ENCODE assay signal across 22 cellular contexts in genomic region chr4:180330521-180330920, GRCh38.
"Had no signal": no experiment of that assay in that cellular context is flagged by ENCODE, and none has a peak within 500 bp of the region (broad histone marks: within the 10 kb centered on the region; RNA-seq: fewer than 3 reads in every experiment).

No MANE protein-coding gene starts in this region.

- H3K4me1 ChIP-seq: esophagus squamous epithelium, foreskin keratinocyte, psoas muscle, testis, tibial nerve had no signal

- H3K27me3 Mint-ChIP-seq: naive thymus-derived CD8-positive, alpha-beta T cell; stimulated activated naive B cell treated with anti-CD40 and anti-IgM and Interleukin-4, amounts not matched to agents 10 μg/mL and 1 μg/mL and 100 μg/mL, for 72 hours; stimulated activated naive CD8-positive, alpha-beta T cell treated with anti-CD3 and anti-CD28 coated beads, Interleukin-15, amount 100 ng/mL, for 72 hours had no signal

- H3K36me3 Mint-ChIP-seq: naive thymus-derived CD8-positive, alpha-beta T cell; stimulated activated naive B cell treated with anti-CD40 and anti-IgM and Interleukin-4, amounts not matched to agents 10 μg/mL and 1 μg/mL and 100 μg/mL, for 72 hours had no signal

- H3K27ac Mint-ChIP-seq: naive thymus-derived CD8-positive, alpha-beta T cell; stimulated activated naive B cell treated with anti-CD40 and anti-IgM and Interleukin-4, amounts not matched to agents 10 μg/mL and 1 μg/mL and 100 μg/mL, for 72 hours; stimulated activated naive CD8-positive, alpha-beta T cell treated with anti-CD3 and anti-CD28 coated beads, Interleukin-15, amount 100 ng/mL, for 72 hours had no signal

- H3K27me3 ChIP-seq: dorsolateral prefrontal cortex, esophagus squamous epithelium, foreskin keratinocyte, hepatocyte, neutrophil, testis, tibial nerve had no signal

- DNase-seq: dorsolateral prefrontal cortex; effector memory CD4-positive, alpha-beta T cell; esophagus squamous epithelium; head of caudate nucleus; mammary epithelial cell; mucosa of descending colon; naive thymus-derived CD8-positive, alpha-beta T cell; psoas muscle; stimulated activated CD4-positive, alpha-beta T cell treated with anti-CD3 and anti-CD28 coated beads, Interleukin-2, amount 100 ng/mL, for 24 hours; stimulated activated CD4-positive, alpha-beta T cell treated with anti-CD3 and anti-CD28 coated beads, Interleukin-4, amount 100 ng/mL, for 4 hours; stimulated activated naive B cell treated with anti-CD40 and anti-IgM and Interleukin-4, amounts not matched to agents 10 μg/mL and 1 μg/mL and 100 μg/mL, for 72 hours; stimulated activated naive CD8-positive, alpha-beta T cell treated with anti-CD3 and anti-CD28 coated beads, Interleukin-15, amount 100 ng/mL, for 72 hours; testis had no signal

- H3K4me3 ChIP-seq: coronary artery, dorsolateral prefrontal cortex, esophagus squamous epithelium, hepatocyte, mucosa of descending colon, psoas muscle, skin epidermis, testis, tibial nerve had no signal

- H2AFZ ChIP-seq: hepatocyte had no signal

- H3K9me3 Mint-ChIP-seq: stimulated activated naive B cell treated with anti-CD40 and anti-IgM and Interleukin-4, amounts not matched to agents 10 μg/mL and 1 μg/mL and 100 μg/mL, for 72 hours had no signal

- H3K4me2 ChIP-seq: hepatocyte had no signal

- ATAC-seq: foreskin keratinocyte; left lobe of liver; mucosa of descending colon; naive thymus-derived CD8-positive, alpha-beta T cell; psoas muscle; sciatic nerve; stimulated activated naive B cell treated with anti-CD40 and anti-IgM and Interleukin-4, amounts not matched to agents 10 μg/mL and 1 μg/mL and 100 μg/mL, for 72 hours; stimulated activated naive CD8-positive, alpha-beta T cell treated with anti-CD3 and anti-CD28 coated beads, Interleukin-15, amount 100 ng/mL, for 72 hours had no signal

- H3K4me3 Mint-ChIP-seq: naive thymus-derived CD8-positive, alpha-beta T cell; stimulated activated naive B cell treated with anti-CD40 and anti-IgM and Interleukin-4, amounts not matched to agents 10 μg/mL and 1 μg/mL and 100 μg/mL, for 72 hours; stimulated activated naive CD8-positive, alpha-beta T cell treated with anti-CD3 and anti-CD28 coated beads, Interleukin-15, amount 100 ng/mL, for 72 hours had no signal

- H3K4me1 Mint-ChIP-seq: naive thymus-derived CD8-positive, alpha-beta T cell; stimulated activated naive B cell treated with anti-CD40 and anti-IgM and Interleukin-4, amounts not matched to agents 10 μg/mL and 1 μg/mL and 100 μg/mL, for 72 hours; stimulated activated naive CD8-positive, alpha-beta T cell treated with anti-CD3 and anti-CD28 coated beads, Interleukin-15, amount 100 ng/mL, for 72 hours had no signal

- FAIRE-seq: endometrium had no signal

- H3K36me3 ChIP-seq: esophagus squamous epithelium, neutrophil, tibial nerve had no signal

- H3K27ac ChIP-seq: coronary artery, dorsolateral prefrontal cortex, esophagus squamous epithelium, foreskin keratinocyte, hepatocyte, neutrophil, psoas muscle, skin epidermis, testis, tibial nerve had no signal

- H3K9me3 ChIP-seq: esophagus squamous epithelium, mucosa of descending colon, neutrophil, psoas muscle, testis, tibial nerve had no signal

- H3K79me2 ChIP-seq: hepatocyte had no signal
